ENCODE assay signal across 14 cellular contexts in the genomic region with DNA sequence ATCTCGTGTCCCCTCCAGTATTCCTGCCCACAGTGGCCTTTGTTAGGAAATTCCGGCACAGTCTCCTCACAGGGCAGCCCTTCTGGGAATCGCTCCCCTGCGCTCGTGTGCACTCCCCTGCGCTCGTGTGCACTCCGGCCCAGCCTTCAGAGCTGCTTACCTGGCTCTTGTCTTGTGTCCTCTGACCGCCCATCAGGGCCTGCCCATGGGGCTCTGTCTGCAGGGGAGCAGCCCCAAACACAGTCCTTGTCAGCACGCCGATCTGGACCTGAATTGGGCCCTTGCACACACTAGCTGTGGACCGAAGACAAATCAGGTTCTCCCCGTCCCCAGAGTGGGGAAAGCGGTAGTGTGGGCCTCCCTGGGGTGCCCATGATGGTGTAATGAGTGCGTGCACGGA.
"Had no signal": no experiment of that assay in that cellular context is flagged by ENCODE, and none has a peak within 500 bp of the region (broad histone marks: within the 10 kb centered on the region; RNA-seq: fewer than 3 reads in every experiment).

No MANE protein-coding gene starts in this region.

- H3K4me1 Mint-ChIP-seq: activated CD4-positive, alpha-beta memory T cell treated with anti-CD3 and anti-CD28 coated beads, Interleukin-2, amount 10 ng/mL, durations not matched to agents 7 days and 5 days had no signal

- H3K36me3 Mint-ChIP-seq: mesothelial cell of epicardium; stimulated activated effector memory CD8-positive, alpha-beta T cell treated with anti-CD3 and anti-CD28 coated beads, Interleukin-12 subunit alpha, Interleukin-12 subunit beta, amount 100 ng/mL, for 72 hours had no signal

- H3K27ac Mint-ChIP-seq: activated CD4-positive, alpha-beta memory T cell treated with anti-CD3 and anti-CD28 coated beads, Interleukin-2, amount 10 ng/mL, durations not matched to agents 7 days and 5 days; activated T-cell treated with anti-CD3 and anti-CD28 coated beads, Interleukin-2, amount 50 U/mL, for 24 hours; mesothelial cell of epicardium; stimulated activated effector memory CD8-positive, alpha-beta T cell treated with anti-CD3 and anti-CD28 coated beads, Interleukin-12 subunit alpha, Interleukin-12 subunit beta, amount 100 ng/mL, for 72 hours; T-helper 1 cell treated with Interleukin-12 subunit alpha and Interleukin-12 subunit beta and Interleukin-4 antibody, amounts not matched to agents 30 μg/mL and 1 μg/mL, for 36 hours had no signal

- H3K27me3 Mint-ChIP-seq: activated CD4-positive, alpha-beta memory T cell treated with anti-CD3 and anti-CD28 coated beads, Interleukin-2, amount 10 ng/mL, durations not matched to agents 7 days and 5 days; activated T-cell treated with anti-CD3 and anti-CD28 coated beads, Interleukin-2, amount 50 U/mL, for 24 hours had no signal

- H3K36me3 ChIP-seq: esophagus muscularis mucosa, neutrophil, WERI-Rb-1 had no signal

- H3K4me3 ChIP-seq: esophagus muscularis mucosa had no signal

- ATAC-seq: stimulated activated effector memory CD8-positive, alpha-beta T cell treated with anti-CD3 and anti-CD28 coated beads, Interleukin-12 subunit alpha, Interleukin-12 subunit beta, amount 100 ng/mL, for 72 hours had no signal

- H3K4me3 Mint-ChIP-seq: activated CD4-positive, alpha-beta memory T cell treated with anti-CD3 and anti-CD28 coated beads, Interleukin-2, amount 10 ng/mL, durations not matched to agents 7 days and 5 days; activated T-cell treated with anti-CD3 and anti-CD28 coated beads, Interleukin-2, amount 50 U/mL, for 24 hours; mesothelial cell of epicardium; stimulated activated effector memory CD8-positive, alpha-beta T cell treated with anti-CD3 and anti-CD28 coated beads, Interleukin-12 subunit alpha, Interleukin-12 subunit beta, amount 100 ng/mL, for 72 hours; T-helper 1 cell treated with Interleukin-12 subunit alpha and Interleukin-12 subunit beta and Interleukin-4 antibody, amounts not matched to agents 30 μg/mL and 1 μg/mL, for 36 hours had no signal

- DNase-seq: activated CD4-positive, alpha-beta memory T cell treated with anti-CD3 and anti-CD28 coated beads, Interleukin-2, amount 10 ng/mL, durations not matched to agents 7 days and 5 days; activated CD4-positive, alpha-beta T cell treated with anti-CD3 and anti-CD28 coated beads for 4 hours; activated naive CD4-positive, alpha-beta T cell treated with anti-CD3 and anti-CD28 coated beads, Interleukin-2, amount 50 U/mL, for 16 hours; activated T-cell treated with anti-CD3 and anti-CD28 coated beads, Interleukin-2, amount 50 U/mL, for 24 hours; kidney glomerular epithelial cell; retina; stimulated activated CD4-positive, alpha-beta T cell treated with anti-CD3 and anti-CD28 coated beads, Interleukin-12 subunit alpha, Interleukin-12 subunit beta, amount 100 ng/mL, for 4 hours; stimulated activated CD4-positive, alpha-beta T cell treated with anti-CD3 and anti-CD28 coated beads, Interleukin-2, amount 100 ng/mL, for 24 hours; WERI-Rb-1 had no signal

- H3K27ac ChIP-seq: esophagus muscularis mucosa, neutrophil, WERI-Rb-1 had no signal

- H3K27me3 ChIP-seq: esophagus muscularis mucosa, neutrophil had no signal

- H3K9me3 Mint-ChIP-seq: activated CD4-positive, alpha-beta memory T cell treated with anti-CD3 and anti-CD28 coated beads, Interleukin-2, amount 10 ng/mL, durations not matched to agents 7 days and 5 days; activated T-cell treated with anti-CD3 and anti-CD28 coated beads, Interleukin-2, amount 50 U/mL, for 24 hours; mesothelial cell of epicardium; stimulated activated effector memory CD8-positive, alpha-beta T cell treated with anti-CD3 and anti-CD28 coated beads, Interleukin-12 subunit alpha, Interleukin-12 subunit beta, amount 100 ng/mL, for 72 hours; T-helper 1 cell treated with Interleukin-12 subunit alpha and Interleukin-12 subunit beta and Interleukin-4 antibody, amounts not matched to agents 30 μg/mL and 1 μg/mL, for 36 hours had no signal

- H3K9me3 ChIP-seq: esophagus muscularis mucosa, neutrophil had no signal
